In genomic region chr2:179174240-179174639, GRCh38 we compare ENCODE assay signal across 34 cellular contexts.
"Had no signal": no experiment of that assay in that cellular context is flagged by ENCODE, and none has a peak within 500 bp of the region (broad histone marks: within the 10 kb centered on the region; RNA-seq: fewer than 3 reads in every experiment).

No MANE protein-coding gene starts in this region.

- H3K4me3 ChIP-seq: adrenal gland, ascending aorta, body of pancreas, breast epithelium, cardiac muscle cell had no signal

- H3K9me3 ChIP-seq: adrenal gland, ascending aorta, body of pancreas, breast epithelium had no signal

- DNase-seq: activated effector memory CD4-positive, alpha-beta T cell treated with anti-CD3 and anti-CD28 coated beads, Interleukin-2, amount 50 U/mL, for 16 hours; activated effector memory CD4-positive, alpha-beta T cell treated with Interleukin-2 at 50 U/mL for 16 hours; activated gamma-delta T cell; activated gamma-delta T cell treated with Interleukin-2 at 50 U/mL for 16 hours; activated naive CD4-positive, alpha-beta T cell; activated naive CD4-positive, alpha-beta T cell treated with anti-CD3 and anti-CD28 coated beads for 36 hours; activated naive CD4-positive, alpha-beta T cell treated with anti-CD3 and anti-CD28 coated beads, Interleukin-2, amount 10 ng/mL, durations not matched to agents 7 days and 5 days; activated naive CD4-positive, alpha-beta T cell treated with anti-CD3 and anti-CD28 coated beads, Interleukin-2, amount 50 U/mL, for 16 hours; activated naive CD4-positive, alpha-beta T cell treated with Interleukin-2 at 50 U/mL for 16 hours; activated naive CD8-positive, alpha-beta T cell treated with anti-CD3 and anti-CD28 coated beads for 36 hours; activated naive CD8-positive, alpha-beta T cell treated with anti-CD3 and anti-CD28 coated beads, Interleukin-2, amount 10 ng/mL, durations not matched to agents 7 days and 5 days; activated naive CD8-positive, alpha-beta T cell treated with anti-CD3 and anti-CD28 coated beads, Interleukin-2, amount 50 U/mL, for 24 hours; activated T-cell treated with anti-CD3 and anti-CD28 coated beads, Interleukin-2, amount 50 U/mL, for 1 hour; activated T-cell treated with anti-CD3 and anti-CD28 coated beads, Interleukin-2, amount 50 U/mL, for 24 hours; activated T-cell treated with anti-CD3 and anti-CD28 coated beads, Interleukin-2, amount 50 U/mL, for 4 hours; activated T-cell treated with anti-CD3 and anti-CD28 coated beads, Interleukin-2, amount 50 U/mL, for 48 hours; activated T-cell treated with anti-CD3 and anti-CD28 coated beads, Interleukin-2, amount 50 U/mL, for 72 hours; adrenal gland; amniotic stem cell; amygdala; anterior cingulate cortex; aorta; body of pancreas; brain microvascular endothelial cell; caudate nucleus; central memory CD4-positive, alpha-beta T cell; cerebellar nuclear complex had no signal

- H3K36me3 ChIP-seq: adrenal gland, breast epithelium had no signal

- H3K27me3 ChIP-seq: adrenal gland, ascending aorta, body of pancreas, brain microvascular endothelial cell, breast epithelium, cardiac muscle cell had no signal

- H3K27ac ChIP-seq: adrenal gland, ascending aorta, body of pancreas, brain microvascular endothelial cell, breast epithelium, cardiac muscle cell had no signal

- ATAC-seq: activated naive CD4-positive, alpha-beta T cell treated with anti-CD3 and anti-CD28 coated beads, Interleukin-2, amount 50 U/mL, for 72 hours; activated naive CD8-positive, alpha-beta T cell treated with anti-CD3 and anti-CD28 coated beads, Interleukin-2, amount 50 U/mL, for 24 hours; activated T-cell treated with anti-CD3 and anti-CD28 coated beads, Interleukin-2, amount 50 U/mL, for 4 hours; activated T-cell treated with anti-CD3 and anti-CD28 coated beads, Interleukin-2, amount 50 U/mL, for 72 hours; activated T-helper 17 cell treated with anti-CD3 and anti-CD28 coated beads, Interleukin-2, amount 50 U/mL, for 72 hours; body of pancreas had no signal

- FAIRE-seq: astrocyte, bronchial epithelial cell had no signal

- H3K4me1 ChIP-seq: adrenal gland, ascending aorta, body of pancreas, breast epithelium had no signal
